ENCODE assay signal across 7 cellular contexts in genomic region chr15:74460298-74460697, GRCh38. TPM values are rescaled to one million over a fixed set of nuclear protein-coding genes. Genes with fewer than 3 reads are reported as not detected.
DNase-seq lines count a peak whose midpoint lies in the region; ATAC-seq and TF ChIP-seq lines count a peak whose summit lies in the region.

No MANE protein-coding gene starts in this region.

- H3K9me3 Mint-ChIP-seq in T-cell (no peaks in the 10 kb centered on the region), glutamatergic neuron (ENCODE audit: unreplicated experiment) (no peaks in the 10 kb centered on the region)
- peaks cover 5% of the 10 kb centered on the region for H3K9me3 Mint-ChIP-seq in stimulated activated memory B cell treated with anti-CD40 and anti-IgM and Interleukin-4, amounts not matched to agents 10 μg/mL and 1 μg/mL and 100 μg/mL, for 72 hours

- H3K27me3 Mint-ChIP-seq in T-cell (no peaks in the 10 kb centered on the region), glutamatergic neuron (ENCODE audit: unreplicated experiment) (peaks cover 3% of the 10 kb centered on the region)
- H3K27me3 Mint-ChIP-seq in stimulated activated memory B cell treated with anti-CD40 and anti-IgM and Interleukin-4, amounts not matched to agents 10 μg/mL and 1 μg/mL and 100 μg/mL, for 72 hours: no peaks in the 10 kb centered on the region

- DNase-seq in T-cell (no peak), glutamatergic neuron (no peak), NCI-H526 (lab: John Stamatoyannopoulos, UW) (no peak), cerebellum (ENCODE audit: low spot score) (no peak), GOT3 (lab: John Stamatoyannopoulos, UW) (no peak)

- H3K4me1 Mint-ChIP-seq in T-cell: peaks cover 47 to 54% (median 52%) of the 10 kb centered on the region in 3 donors
- H3K4me1 Mint-ChIP-seq in glutamatergic neuron (ENCODE audit: low read depth, unreplicated experiment): peaks cover 5% of the 10 kb centered on the region
- peaks cover 59% of the 10 kb centered on the region for H3K4me1 Mint-ChIP-seq in stimulated activated memory B cell treated with anti-CD40 and anti-IgM and Interleukin-4, amounts not matched to agents 10 μg/mL and 1 μg/mL and 100 μg/mL, for 72 hours

- POLR2A ChIA-PET in T-cell (lab: Charles Lee): no interaction called here

- peak overlapping the region; percentile 96 to 97 for H3K27ac Mint-ChIP-seq in T-cell
- H3K27ac Mint-ChIP-seq in glutamatergic neuron (ENCODE audit: unreplicated experiment): peak overlapping the region; percentile 69
- H3K27ac Mint-ChIP-seq in stimulated activated memory B cell treated with anti-CD40 and anti-IgM and Interleukin-4, amounts not matched to agents 10 μg/mL and 1 μg/mL and 100 μg/mL, for 72 hours: peak overlapping the region; percentile 79

- ATAC-seq in GM21723 (IDR thresholded peaks at IDR 0.05; ENCODE audit: unreplicated experiment) (peak; percentile 29), T-cell (replicated peaks in 1 of 4) (no peak)
- peak; percentile 65 for ATAC-seq in stimulated activated memory B cell treated with anti-CD40 and anti-IgM and Interleukin-4, amounts not matched to agents 10 μg/mL and 1 μg/mL and 100 μg/mL, for 72 hours

- H3K4me3 Mint-ChIP-seq in T-cell: peak overlapping the region; percentile 92 to 97 (median 93)
- peak overlapping the region; percentile 84 for H3K4me3 Mint-ChIP-seq in glutamatergic neuron (ENCODE audit: unreplicated experiment)
- peak overlapping the region; percentile 97 for H3K4me3 Mint-ChIP-seq in stimulated activated memory B cell treated with anti-CD40 and anti-IgM and Interleukin-4, amounts not matched to agents 10 μg/mL and 1 μg/mL and 100 μg/mL, for 72 hours

- CTCF ChIA-PET in T-cell (lab: Charles Lee): interaction anchor here in 1 of 2 donors (1.1 kb wide), 2 partner anchors 10 to 78 kb away, joined by 3 read pairs; no protein-coding TSS in a partner anchor

- TF ChIP-seq CTCF in glutamatergic neuron (IDR thresholded peaks at IDR 0.05; ENCODE audit: partially characterized antibody, unreplicated experiment): no peak

- H3K36me3 Mint-ChIP-seq in T-cell: peaks cover 23% of the 10 kb centered on the region
- H3K36me3 Mint-ChIP-seq in glutamatergic neuron (ENCODE audit: unreplicated experiment): no peaks in the 10 kb centered on the region
- peaks cover 35% of the 10 kb centered on the region for H3K36me3 Mint-ChIP-seq in stimulated activated memory B cell treated with anti-CD40 and anti-IgM and Interleukin-4, amounts not matched to agents 10 μg/mL and 1 μg/mL and 100 μg/mL, for 72 hours

RNA-seq across cellular contexts. Expression of gene UBL7, which starts 0.7 kb away (rescaled TPM):
- total RNA-seq in T-cell (10 to 100 TPM; 26.1 to 59.9 (median 55.3) TPM), glutamatergic neuron (ENCODE audit: unreplicated experiment) (62.6 TPM), cerebellum (18.8 TPM)

RNA-seq across cellular contexts. Expression of gene SEMA7A, which starts 26.5 kb away (rescaled TPM):
- total RNA-seq in T-cell: 1 to 10 TPM; 2.0 to 4.7 (median 3.1) TPM
- total RNA-seq in glutamatergic neuron (ENCODE audit: unreplicated experiment): 16.2 TPM
- total RNA-seq in cerebellum: 18.1 TPM

Comparison
In these comparisons a context has a peak if more than half of its experiments do, and no peak if none do; other contexts are left out.
1. ATAC-seq: peak in GM21723 (single experiment) and stimulated activated memory B cell treated with anti-CD40 and anti-IgM and Interleukin-4, amounts not matched to agents 10 μg/mL and 1 μg/mL and 100 μg/mL, for 72 hours (single experiment); none in T-cell (0 of 4).
2. Peak in every context shown above with its lines, with median percentiles within 50 percentile points of each other: H3K27ac Mint-ChIP-seq and H3K4me3 Mint-ChIP-seq.